Comparison of ENCODE assay signal across 8 cellular contexts in genomic region chr10:114821293-114821914, GRCh38. TPM values are rescaled to one million over a fixed set of nuclear protein-coding genes. Genes with fewer than 3 reads are reported as not detected.
DNase-seq lines count a peak whose midpoint lies in the region; ATAC-seq, FAIRE-seq and TF ChIP-seq lines count a peak whose summit lies in the region.

FHIP2A (plus strand) TSS chr10:114821780; CDS start chr10:114822079, 299 bp downstream.

- peak; percentile 53 for TF ChIP-seq POLR2A in GM15510 (IDR thresholded peaks at IDR 0.05; ENCODE audit: borderline replicate concordance, extremely low read depth, insufficient read length)

- H3K4me3 ChIP-seq in kidney (ENCODE audit: low read length in 2 of 2), result peak within 1 kb of the TSS; percentile 68 to 84

- peak within 1 kb of the TSS; percentile 78 for H3K27ac ChIP-seq in 22Rv1
- H3K27ac ChIP-seq in kidney (ENCODE audit: low read depth in 2 of 2, low read length in 2 of 2), result peak within 1 kb of the TSS; percentile 90 to 92

- H3K36me3 ChIP-seq in kidney (ENCODE audit: control insufficient read depth in 1 of 2, insufficient read depth in 2 of 2, low read length in 2 of 2), result no peaks in the 10 kb centered on the region

- peaks cover 10 to 11% of the 10 kb centered on the region in 2 donors for H3K4me1 ChIP-seq in kidney (ENCODE audit: control insufficient read depth in 1 of 2, insufficient read depth in 1 of 2, low read depth in 1 of 2, low read length in 2 of 2)

- peak; percentile 61 for ATAC-seq in HG02870 (IDR thresholded peaks at IDR 0.05; ENCODE audit: unreplicated experiment)

- peak within 1 kb of the TSS; percentile 65 to 88 for H3K9ac ChIP-seq in kidney (ENCODE audit: low read length in 2 of 2)

- peak; percentile 20 to 73 for DNase-seq in NCI-H1930 (lab: John Stamatoyannopoulos, UW)
- DNase-seq in activated CD4-positive, CD25-positive, alpha-beta regulatory T cell treated with anti-CD3 and anti-CD28 coated beads, Interleukin-2, amount 50 U/mL, for 16 hours (ENCODE audit: low read depth, low spot score), result peak; percentile 67
- DNase-seq in central memory CD4-positive, alpha-beta T cell, result peak; percentile 83
- DNase-seq in kidney, result peak; percentile 90
- DNase-seq in stimulated activated CD4-positive, alpha-beta T cell treated with anti-CD3 and anti-CD28 coated beads, Interleukin-15, amount 100 ng/mL, for 48 hours (ENCODE audit: low read depth in 2 of 2), result peak; percentile 37 to 78

- TF ChIP-seq CTCF in 22Rv1 (IDR thresholded peaks at IDR 0.05) (peak; percentile 98), kidney (IDR thresholded peaks at IDR 0.05; ENCODE audit: borderline replicate concordance, extremely low read depth, insufficient read depth) (peak; percentile 62)

- no peak for FAIRE-seq in kidney (lab: Jason Lieb, UNC)

- intact Hi-C loops in kidney (cut with DNase I), result no loop called here

- H3K9me3 ChIP-seq in kidney (ENCODE audit: control insufficient read depth in 1 of 2, low read length in 2 of 2), result no peaks in the 10 kb centered on the region

RNA-seq across cellular contexts. Expression of gene FHIP2A, which starts in this region (rescaled TPM):
- total RNA-seq in kidney, result 26.2 TPM
- 5.2 TPM for polyA plus RNA-seq in kidney (ENCODE audit: insufficient read depth, low read depth, low replicate concordance)

Comparison
In these comparisons a context has a peak if more than half of its experiments do, and no peak if none do; other contexts are left out.
1. Peak in every context shown above with its lines: DNase-seq, ATAC-seq, H3K4me3 ChIP-seq and H3K27ac ChIP-seq.